Comparison of ENCODE assay signal across 8 cellular contexts in the genomic region with DNA sequence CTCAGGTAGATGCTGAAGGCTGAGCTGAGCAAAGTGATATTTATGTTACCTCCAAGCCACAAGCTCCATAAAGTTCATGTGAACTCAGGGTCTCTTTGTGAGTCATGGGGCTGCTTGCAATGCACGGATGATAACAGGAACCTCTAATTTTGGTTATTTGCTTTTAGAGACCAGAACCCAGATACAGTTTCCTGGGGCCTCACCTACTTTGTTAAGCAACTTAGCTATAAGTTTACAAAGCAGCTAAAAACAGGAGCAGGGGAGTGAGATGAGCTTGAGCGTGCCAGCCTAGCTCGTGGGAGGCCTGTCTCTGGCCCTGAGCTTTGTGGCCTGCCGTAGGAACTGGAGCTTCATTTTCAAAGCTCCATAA. TPM values are rescaled to one million over a fixed set of nuclear protein-coding genes. Genes with fewer than 3 reads are reported as not detected.
A peak's percentile ranks its signal among the peaks of the same experiment; 100 is the strongest.
DNase-seq lines count a peak whose midpoint lies in the region; FAIRE-seq and TF ChIP-seq lines count a peak whose summit lies in the region.

No MANE protein-coding gene starts in this region.

- CTCF ChIA-PET in HEK293 (lab: Yijun Ruan, JAX): interaction anchor here (0.6 to 2.8 kb wide), 7 partner anchors 20 to 165 kb away, joined by 3 to 22 read pairs (median 5); no protein-coding TSS in a partner anchor
- CTCF ChIA-PET in mammary epithelial cell (lab: Charles Lee; ENCODE audit: low non-redundant PET): no interaction called here

- H3K27ac ChIP-seq in HEK293 (ENCODE audit: extremely low read depth, low read depth, low read length): peak overlapping the region; percentile 55
- H3K27ac ChIP-seq in Peyer's patch: peak overlapping the region; percentile 62 to 84 (median 73)
- no peak overlapping the region for H3K27ac ChIP-seq in mammary epithelial cell (ENCODE audit: insufficient read depth, low read depth, low read length)

- peak; percentile 34 for DNase-seq in GM12892 (ENCODE audit: insufficient read length)
- DNase-seq in Peyer's patch: peak in 2 of 3 donors; percentile 55 to 76
- DNase-seq in mammary epithelial cell: peak; percentile 34
- no peak for DNase-seq in osteocyte (ENCODE audit: extremely low spot score, unreplicated experiment)
- DNase-seq in H7: no peak
- no peak for DNase-seq in T1000 (lab: John Stamatoyannopoulos, UW)
- DNase-seq in DMS53 treated with DMSO at 0.1 percent for 48 hours (lab: John Stamatoyannopoulos, UW; ENCODE audit: unreplicated experiment): no peak

- no peaks in the 10 kb centered on the region for H3K9me3 Mint-ChIP-seq in osteocyte (ENCODE audit: unreplicated experiment)

- H3K27me3 ChIP-seq in Peyer's patch (no peaks in the 10 kb centered on the region), mammary epithelial cell (ENCODE audit: insufficient read depth, low read length) (no peaks in the 10 kb centered on the region), H7 (ENCODE audit: control insufficient read depth, insufficient read depth, low read length) (no peaks in the 10 kb centered on the region)

- peak; percentile 95 for FAIRE-seq in GM12892 (lab: Jason Lieb, UNC)

- H3K4me2 ChIP-seq in mammary epithelial cell (ENCODE audit: insufficient read depth, low read depth, low read length): no peak overlapping the region

- peaks cover 15% of the 10 kb centered on the region for H3K4me1 ChIP-seq in HEK293 (ENCODE audit: control insufficient read depth, insufficient read depth, low read length)
- H3K4me1 ChIP-seq in Peyer's patch: peaks cover 0 to 28% (median 15%) of the 10 kb centered on the region in 4 donors
- peaks cover 51% of the 10 kb centered on the region for H3K4me1 ChIP-seq in mammary epithelial cell (ENCODE audit: insufficient read depth, low read length)

- H3K4me3 Mint-ChIP-seq in osteocyte (ENCODE audit: unreplicated experiment): no peak overlapping the region

- no peak overlapping the region for H2AFZ ChIP-seq in mammary epithelial cell (ENCODE audit: low read depth, low read length)

- peaks cover 5% of the 10 kb centered on the region for H4K20me1 ChIP-seq in mammary epithelial cell (ENCODE audit: insufficient read depth, low read length)

- TF ChIP-seq POLR2A in GM12892 (IDR thresholded peaks at IDR 0.05; ENCODE audit: low read depth, low read length): peak; percentile 63
- TF ChIP-seq POLR2A in Peyer's patch (IDR thresholded peaks at IDR 0.05): no peak

- peaks cover 6 to 7% of the 10 kb centered on the region in 2 experiments; a peak in 2 of 3 replicates for H3K36me3 ChIP-seq in HEK293 (ENCODE audit: control insufficient read depth in 2 of 2, insufficient read depth in 1 of 2, low read length in 2 of 2)
- peaks cover 0 to 7% (median 0%) of the 10 kb centered on the region in 3 donors for H3K36me3 ChIP-seq in Peyer's patch
- H3K36me3 ChIP-seq in mammary epithelial cell (ENCODE audit: insufficient read depth, low read length): peaks cover 4% of the 10 kb centered on the region
- H3K36me3 ChIP-seq in H7 (replicated peaks; ENCODE audit: control insufficient read depth, insufficient read depth, low read length): peaks cover 5% of the 10 kb centered on the region

- no peaks in the 10 kb centered on the region for H3K36me3 Mint-ChIP-seq in osteocyte (ENCODE audit: unreplicated experiment)

- 51% methylated on average over 4 of the region's 4 CpGs for WGBS in mammary epithelial cell (ENCODE audit: low coverage, missing lambda C conversion rate)

- BruUV-seq in mammary epithelial cell (replicated peaks; lab: Mats Ljungman, UMichigan): no TSS peak

- no peaks in the 10 kb centered on the region for H3K9me3 ChIP-seq in HEK293 (ENCODE audit: control insufficient read depth, insufficient read depth, low read depth, low read length)
- no peaks in the 10 kb centered on the region for H3K9me3 ChIP-seq in Peyer's patch
- H3K9me3 ChIP-seq in mammary epithelial cell (replicated peaks; ENCODE audit: insufficient read depth, low read length): no peaks in the 10 kb centered on the region

- peaks cover 86% of the 10 kb centered on the region for H3K79me2 ChIP-seq in mammary epithelial cell (ENCODE audit: insufficient read depth, low read length)

- peaks cover 51% of the 10 kb centered on the region for H3K4me1 Mint-ChIP-seq in osteocyte (ENCODE audit: unreplicated experiment)

- H3K27ac Mint-ChIP-seq in osteocyte (ENCODE audit: unreplicated experiment): peak overlapping the region; percentile 48

- no peaks in the 10 kb centered on the region for H3K27me3 Mint-ChIP-seq in osteocyte (ENCODE audit: unreplicated experiment)

- intact Hi-C loops in mammary epithelial cell (cut with micrococcal nuclease): no loop called here

- in situ Hi-C loops in mammary epithelial cell (cut with MboI; ENCODE audit: low sequenced_read_pairs in 2 of 2): no loop called here

- H3K9ac ChIP-seq in mammary epithelial cell (ENCODE audit: insufficient read depth, low read length): no peak overlapping the region

- H3K4me3 ChIP-seq in HEK293 (ENCODE audit: low read depth, low read length) (no peak overlapping the region), Peyer's patch (no peak overlapping the region), mammary epithelial cell (replicated peaks in 1 of 3; ENCODE audit: insufficient read depth in 1 of 3, low read depth in 2 of 3, low read length in 3 of 3) (no peak overlapping the region), H7 (ENCODE audit: insufficient read depth, low read depth, low read length) (no peak overlapping the region)

- POLR2A ChIA-PET in HEK293 (lab: Yijun Ruan, JAX): interaction anchor here (0.6 to 0.9 kb wide), 3 partner anchors 61 to 85 kb away, joined by 3 to 4 read pairs (median 3); partner anchors contain the start of genes CCDC134 and CENPM

- TF ChIP-seq CTCF in HEK293 (tag by site-specific recombination; IDR thresholded peaks at IDR 0.05) (no peak), Peyer's patch (IDR thresholded peaks at IDR 0.05) (no peak), mammary epithelial cell (conservative IDR thresholded peaks at IDR 0.05 in 1 of 2, IDR thresholded peaks at IDR 0.05 in 1 of 2; ENCODE audit: extremely low read depth in 1 of 2, insufficient read depth in 1 of 2, low read depth in 1 of 2, low read length in 2 of 2) (no peak), osteocyte (IDR thresholded peaks at IDR 0.05) (no peak)

- dilution Hi-C loops in mammary epithelial cell (cut with HindIII; ENCODE audit: low sequenced_read_pairs): no loop called here

TF ChIP-seq in HEK293, 187 proteins besides CTCF, POLR2A, EP300 and RAD21:
- TF ChIP-seq GLIS1 (tag by site-specific recombination; IDR thresholded peaks at IDR 0.05): peak; percentile 77
- TF ChIP-seq SP7 (tag by site-specific recombination; IDR thresholded peaks at IDR 0.05): peak; percentile 95
- TF ChIP-seq, protein P1, sequence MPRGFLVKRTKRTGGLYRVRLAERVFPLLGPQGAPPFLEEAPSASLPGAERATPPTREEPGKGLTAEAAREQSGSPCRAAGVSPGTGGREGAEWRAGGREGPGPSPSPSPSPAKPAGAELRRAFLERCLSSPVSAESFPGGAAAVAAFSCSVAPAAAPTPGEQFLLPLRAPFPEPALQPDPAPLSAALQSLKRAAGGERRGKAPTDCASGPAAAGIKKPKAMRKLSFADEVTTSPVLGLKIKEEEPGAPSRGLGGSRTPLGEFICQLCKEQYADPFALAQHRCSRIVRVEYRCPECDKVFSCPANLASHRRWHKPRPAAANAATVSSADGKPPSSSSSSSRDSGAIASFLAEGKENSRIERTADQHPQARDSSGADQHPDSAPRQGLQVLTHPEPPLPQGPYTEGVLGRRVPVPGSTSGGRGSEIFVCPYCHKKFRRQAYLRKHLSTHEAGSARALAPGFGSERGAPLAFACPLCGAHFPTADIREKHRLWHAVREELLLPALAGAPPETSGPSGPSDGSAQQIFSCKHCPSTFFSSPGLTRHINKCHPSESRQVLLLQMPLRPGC (tag by site-specific recombination; IDR thresholded peaks at IDR 0.05): no peak
- TF ChIP-seq ZBTB20 (tag by site-specific recombination; IDR thresholded peaks at IDR 0.05): peak; percentile 94
- TF ChIP-seq ZNF391 (tag by site-specific recombination; IDR thresholded peaks at IDR 0.05; ENCODE audit: borderline replicate concordance, low read depth): no peak

RNA-seq across cellular contexts. Expression of gene SREBF2, which starts 29.2 kb away (rescaled TPM):
- 99.3 TPM for polyA plus RNA-seq in GM12892 (2012; ENCODE audit: missing spikeins)
- 100 to 1,000 TPM in 3 of 4 donors, 10 to 100 TPM in 1; 66.0 to 221 (median 144) TPM for total RNA-seq in Peyer's patch
- 100 to 1,000 TPM; 100 to 131 TPM for total RNA-seq in mammary epithelial cell
- polyA plus RNA-seq in mammary epithelial cell: 61.6 TPM
- 220 TPM for polyA minus RNA-seq in mammary epithelial cell
- 114 and 119 TPM in 2 replicates for total RNA-seq in osteocyte
- 93.8 and 118 TPM in 2 replicates for total RNA-seq in H7 (2014; rRNA removed; shearing (Covaris generic))

RNA-seq across cellular contexts. Expression of gene SHISA8, which starts 52.7 kb away (rescaled TPM):
- 0.93 TPM for polyA plus RNA-seq in GM12892 (2012; ENCODE audit: missing spikeins)
- total RNA-seq in Peyer's patch: not detected
- not detected for total RNA-seq in mammary epithelial cell
- not detected for polyA plus RNA-seq in mammary epithelial cell
- not detected for polyA minus RNA-seq in mammary epithelial cell
- not detected in 2 replicates for total RNA-seq in osteocyte
- 3.2 TPM in 2 replicates for total RNA-seq in H7 (2014; rRNA removed; shearing (Covaris generic))

Comparison
In these comparisons a context has a peak if more than half of its experiments do, and no peak if none do; other contexts are left out.
1. DNase-seq: peak in GM12892 (single experiment), Peyer's patch (2 of 3) and mammary epithelial cell (single experiment); none in osteocyte (single experiment), H7 (single experiment), T1000 (single experiment) and DMS53 treated with DMSO at 0.1 percent for 48 hours (single experiment).